In the genomic region with DNA sequence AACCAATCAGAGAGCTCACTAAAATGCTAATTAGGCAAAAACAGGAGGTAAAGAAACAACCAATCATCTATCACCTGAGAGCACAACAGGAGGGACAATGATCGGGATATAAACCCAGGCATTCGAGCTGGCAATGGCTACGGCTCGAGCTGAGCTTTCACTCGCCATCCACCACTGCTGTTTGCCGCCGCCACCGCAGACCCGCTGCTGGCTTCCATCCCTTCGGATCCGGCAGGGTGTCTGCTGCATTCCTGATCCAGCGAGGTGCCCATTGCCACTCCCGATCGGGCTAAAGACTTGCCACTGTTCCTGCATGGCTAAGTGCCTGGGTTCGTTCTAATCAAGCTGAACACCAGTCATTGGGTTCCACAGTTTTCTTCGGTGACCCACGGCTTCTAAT, we compare ENCODE assay signal across 7 cellular contexts.
"Had no signal": no experiment of that assay in that cellular context is flagged by ENCODE, and none has a peak within 500 bp of the region (broad histone marks: within the 10 kb centered on the region; RNA-seq: fewer than 3 reads in every experiment).

No MANE protein-coding gene starts in this region.

- H3K4me3 ChIP-seq: K562 had no signal

- FAIRE-seq: HepG2, HTR-8/SVneo, K562 had no signal

- ATAC-seq: HepG2, K562 had no signal

- H3K27ac ChIP-seq: HL-60 had no signal

- DNase-seq: IMR-90, KBM-7, KG1 had no signal
